29 cellular contexts compared by ENCODE assay signal in genomic region chr18:79345981-79346380, GRCh38.
"Had no signal": no experiment of that assay in that cellular context is flagged by ENCODE, and none has a peak within 500 bp of the region (broad histone marks: within the 10 kb centered on the region; RNA-seq: fewer than 3 reads in every experiment).

No MANE protein-coding gene starts in this region.

- H3K27me3 ChIP-seq: adrenal gland, ascending aorta, cardiac muscle cell, dorsolateral prefrontal cortex, esophagus muscularis mucosa, foreskin keratinocyte, heart right ventricle, pancreas, spleen, testis, transverse colon, uterus had no signal

- H3K4me1 Mint-ChIP-seq: activated naive CD8-positive, alpha-beta T cell treated with anti-CD3 and anti-CD28 coated beads for 36 hours; brain; mesothelial cell of epicardium; nephron progenitor cell had no signal

- H3K27ac Mint-ChIP-seq: activated naive CD4-positive, alpha-beta T cell treated with anti-CD3 and anti-CD28 coated beads for 36 hours; activated naive CD8-positive, alpha-beta T cell treated with anti-CD3 and anti-CD28 coated beads for 36 hours; activated T-helper 1 cell treated with anti-CD3 and anti-CD28 coated beads, Interleukin-12 subunit alpha, Interleukin-12 subunit beta, Interleukin-2, Interleukin-4 antibody, amounts not matched to agents 30 ng/mL and 10 ng/mL and 1 ng/mL, durations not matched to agents 14 hours and 24 hours and 36 hours; mesothelial cell of epicardium; nephron progenitor cell had no signal

- H3K4me1 ChIP-seq: adrenal gland, ascending aorta, esophagus muscularis mucosa, foreskin keratinocyte, heart right ventricle, prostate gland, spleen, testis, uterus had no signal

- DNase-seq: activated CD4-positive, alpha-beta T cell treated with anti-CD3 and anti-CD28 coated beads for 4 hours; activated CD4-positive, alpha-beta T cell treated with anti-CD3 and anti-CD28 coated beads, Interleukin-2, amount 50 U/mL, for 4 hours; activated effector memory CD4-positive, alpha-beta T cell treated with anti-CD3 and anti-CD28 coated beads, Interleukin-2, amount 50 U/mL, for 16 hours; activated naive CD4-positive, alpha-beta T cell treated with anti-CD3 and anti-CD28 coated beads for 36 hours; activated naive CD8-positive, alpha-beta T cell treated with anti-CD3 and anti-CD28 coated beads for 36 hours; activated T-cell treated with anti-CD3 and anti-CD28 coated beads for 4 hours; adrenal gland; dorsolateral prefrontal cortex; effector memory CD4-positive, alpha-beta T cell; heart right ventricle; kidney glomerular epithelial cell; naive B cell; nephron progenitor cell; pancreas; spleen; stimulated activated naive CD4-positive, alpha-beta T cell; testis; transverse colon; uterus had no signal

- H3K9me3 Mint-ChIP-seq: activated naive CD4-positive, alpha-beta T cell treated with anti-CD3 and anti-CD28 coated beads for 36 hours; activated naive CD8-positive, alpha-beta T cell treated with anti-CD3 and anti-CD28 coated beads for 36 hours; activated T-helper 1 cell treated with anti-CD3 and anti-CD28 coated beads, Interleukin-12 subunit alpha, Interleukin-12 subunit beta, Interleukin-2, Interleukin-4 antibody, amounts not matched to agents 30 ng/mL and 10 ng/mL and 1 ng/mL, durations not matched to agents 14 hours and 24 hours and 36 hours; brain; mesothelial cell of epicardium; naive B cell; nephron progenitor cell had no signal

- ATAC-seq: left lobe of liver, pancreas had no signal

- H3K27ac ChIP-seq: adrenal gland, ascending aorta, cardiac muscle cell, coronary artery, dorsolateral prefrontal cortex, esophagus muscularis mucosa, foreskin keratinocyte, heart right ventricle, pancreas, prostate gland, spleen, testis, transverse colon, uterus had no signal

- H3K36me3 ChIP-seq: uterus had no signal

- H3K9me3 ChIP-seq: adrenal gland, ascending aorta, esophagus muscularis mucosa, heart right ventricle, pancreas, prostate gland, spleen, testis, transverse colon, uterus had no signal

- H3K4me3 Mint-ChIP-seq: activated naive CD4-positive, alpha-beta T cell treated with anti-CD3 and anti-CD28 coated beads for 36 hours; activated naive CD8-positive, alpha-beta T cell treated with anti-CD3 and anti-CD28 coated beads for 36 hours; activated T-helper 1 cell treated with anti-CD3 and anti-CD28 coated beads, Interleukin-12 subunit alpha, Interleukin-12 subunit beta, Interleukin-2, Interleukin-4 antibody, amounts not matched to agents 30 ng/mL and 10 ng/mL and 1 ng/mL, durations not matched to agents 14 hours and 24 hours and 36 hours; brain; mesothelial cell of epicardium; naive B cell; nephron progenitor cell had no signal

- H3K4me3 ChIP-seq: adrenal gland, ascending aorta, cardiac muscle cell, coronary artery, dorsolateral prefrontal cortex, esophagus muscularis mucosa, heart right ventricle, pancreas, prostate gland, spleen, testis, transverse colon, uterus had no signal

- H3K27me3 Mint-ChIP-seq: activated naive CD8-positive, alpha-beta T cell treated with anti-CD3 and anti-CD28 coated beads for 36 hours; brain; naive B cell had no signal
